1 cellular context compared by ENCODE assay signal in the genomic region with DNA sequence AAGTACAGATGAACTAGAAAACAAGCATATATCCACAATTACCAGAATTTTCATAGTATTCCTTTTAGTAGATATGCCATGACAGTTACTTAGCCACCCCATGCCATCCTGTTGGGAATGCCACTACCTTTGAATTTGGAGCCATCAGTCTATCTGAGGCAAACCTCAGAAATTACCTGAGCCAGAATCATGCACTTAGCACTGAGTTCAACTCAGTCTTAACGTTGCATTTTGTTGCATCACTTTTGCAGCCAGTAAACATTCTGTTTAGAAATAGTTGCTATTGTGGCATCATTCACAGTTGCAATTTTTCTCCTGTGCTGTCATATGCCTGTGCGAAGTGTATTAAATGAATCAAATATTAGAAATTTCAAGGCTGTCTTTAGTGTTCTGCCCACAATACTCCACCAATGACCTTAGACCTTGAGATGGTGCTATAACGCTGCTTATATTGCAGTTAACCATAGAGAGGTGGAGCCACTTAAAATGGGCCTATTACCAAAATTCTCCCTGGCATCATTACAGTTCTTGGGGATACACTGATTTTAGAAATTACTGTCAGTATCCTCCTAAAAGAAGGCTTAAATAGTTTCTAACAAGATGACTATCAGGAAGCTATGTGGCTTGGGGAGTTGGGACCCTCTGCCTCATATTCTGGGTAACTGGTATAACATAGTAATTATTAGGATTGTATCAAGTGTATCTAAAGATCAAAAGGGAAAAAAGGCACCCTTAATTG.
TF ChIP-seq lines count a peak whose summit lies in the region.

No MANE protein-coding gene starts in this region.

TF ChIP-seq in K562, 482 proteins besides CTCF, POLR2A, EP300 and RAD21 (continued from another document and continues in another):
- TF ChIP-seq AFF1 (IDR thresholded peaks at IDR 0.05; ENCODE audit: low read depth in 1 of 2, partially characterized antibody in 2 of 2) (peak in 1 of 2 experiments; percentile 39), NR2C2 (CRISPR knock-in tag; IDR thresholded peaks at IDR 0.05) (no peak), NR2C2 (tag; IDR thresholded peaks at IDR 0.05) (peak; percentile 68; the same call in 1 of the 2 replicates), ID3 (CRISPR knock-in tag; IDR thresholded peaks at IDR 0.05) (no peak), ID3 (tag; IDR thresholded peaks at IDR 0.05) (no peak), HOMEZ (CRISPR knock-in tag; IDR thresholded peaks at IDR 0.05) (no peak), THRAP3 (IDR thresholded peaks at IDR 0.05; ENCODE audit: borderline replicate concordance) (no peak), OTX1 (CRISPR knock-in tag; IDR thresholded peaks at IDR 0.05) (no peak), JUN (IDR thresholded peaks at IDR 0.05; ENCODE audit: borderline replicate concordance, low read depth, low read length) (peak; percentile 61), JUN (CRISPR knock-in tag; IDR thresholded peaks at IDR 0.05; ENCODE audit: borderline replicate concordance) (no peak), ATF7 (IDR thresholded peaks at IDR 0.05) (peak; percentile 91), CEBPG (CRISPR knock-in tag; IDR thresholded peaks at IDR 0.05) (peak; percentile 99), CEBPG (tag; conservative IDR thresholded peaks at IDR 0.05 in 1 of 2, IDR thresholded peaks at IDR 0.05 in 1 of 2) (peak; percentile 98 to 100), ZNF589 (CRISPR knock-in tag; IDR thresholded peaks at IDR 0.05; ENCODE audit: low read depth) (peak; percentile 69; the same call in 1 of the 2 replicates), ZNF3 (CRISPR knock-in tag; IDR thresholded peaks at IDR 0.05) (0 out of 2 replicates have a peak, but pooled peaks have one; percentile 3), SOX6 (IDR thresholded peaks at IDR 0.05) (peak; percentile 55; the same call in 1 of the 2 replicates), DPF2 (IDR thresholded peaks at IDR 0.05) (peak; percentile 38; the same call in 1 of the 2 replicates), ARID1B (IDR thresholded peaks at IDR 0.05) (peak; percentile 30; the same call in 1 of the 2 replicates), JUND (IDR thresholded peaks at IDR 0.05; ENCODE audit: borderline replicate concordance, low read depth, low read length) (peak; percentile 73), JUND (tag; IDR thresholded peaks at IDR 0.05; ENCODE audit: borderline replicate concordance, low read depth, low read length) (no peak; the same call in 2 of the 3 replicates), LCOR (CRISPR knock-in tag; IDR thresholded peaks at IDR 0.05) (no peak), ATF4 (CRISPR knock-in tag; IDR thresholded peaks at IDR 0.05) (peak; percentile 96), DMBX1 (CRISPR knock-in tag; IDR thresholded peaks at IDR 0.05; ENCODE audit: borderline replicate concordance) (peak; percentile 66; the same call in 1 of the 2 replicates), GTF2A2 (tag; IDR thresholded peaks at IDR 0.05) (no peak), ZNF644 (tag; IDR thresholded peaks at IDR 0.05; ENCODE audit: low read depth) (peak; percentile 24; the same call in 1 of the 2 replicates), IRF9 (tag; IDR thresholded peaks at IDR 0.05) (peak; percentile 94), CTBP1 (IDR thresholded peaks at IDR 0.05; ENCODE audit: borderline replicate concordance) (peak; percentile 58), ZEB2 (IDR thresholded peaks at IDR 0.05) (peak; percentile 76), TRIM24 (IDR thresholded peaks at IDR 0.05) (peak; percentile 94), SMARCC2 (IDR thresholded peaks at IDR 0.05; ENCODE audit: low read depth) (peak; percentile 42; the same call in 1 of the 2 replicates), ATF3 (IDR thresholded peaks at IDR 0.05) (peak; percentile 96), ATF3 (CRISPR knock-in tag; conservative IDR thresholded peaks at IDR 0.05) (no peak), MYNN (IDR thresholded peaks at IDR 0.05) (peak; percentile 47; the same call in 1 of the 2 replicates), MYNN (CRISPR knock-in tag; IDR thresholded peaks at IDR 0.05) (no peak), NBN (IDR thresholded peaks at IDR 0.05; ENCODE audit: low read depth) (peak; percentile 18; the same call in 1 of the 2 replicates), SRF (CRISPR knock-in tag; IDR thresholded peaks at IDR 0.05) (no peak), RFX7 (CRISPR knock-in tag; IDR thresholded peaks at IDR 0.05) (no peak), ZFP1 (CRISPR knock-in tag; IDR thresholded peaks at IDR 0.05) (no peak), ZNF124 (CRISPR knock-in tag; IDR thresholded peaks at IDR 0.05) (no peak), L3MBTL2 (IDR thresholded peaks at IDR 0.05) (peak; percentile 51), MNT (conservative IDR thresholded peaks at IDR 0.05) (0 out of 4 replicates have a peak, but pooled peaks of 1 of the 2 experiments have one; percentile 11), NFATC3 (IDR thresholded peaks at IDR 0.05) (0 out of 2 replicates have a peak, but pooled peaks have one; percentile 25)
- TF ChIP-seq, protein P1, sequence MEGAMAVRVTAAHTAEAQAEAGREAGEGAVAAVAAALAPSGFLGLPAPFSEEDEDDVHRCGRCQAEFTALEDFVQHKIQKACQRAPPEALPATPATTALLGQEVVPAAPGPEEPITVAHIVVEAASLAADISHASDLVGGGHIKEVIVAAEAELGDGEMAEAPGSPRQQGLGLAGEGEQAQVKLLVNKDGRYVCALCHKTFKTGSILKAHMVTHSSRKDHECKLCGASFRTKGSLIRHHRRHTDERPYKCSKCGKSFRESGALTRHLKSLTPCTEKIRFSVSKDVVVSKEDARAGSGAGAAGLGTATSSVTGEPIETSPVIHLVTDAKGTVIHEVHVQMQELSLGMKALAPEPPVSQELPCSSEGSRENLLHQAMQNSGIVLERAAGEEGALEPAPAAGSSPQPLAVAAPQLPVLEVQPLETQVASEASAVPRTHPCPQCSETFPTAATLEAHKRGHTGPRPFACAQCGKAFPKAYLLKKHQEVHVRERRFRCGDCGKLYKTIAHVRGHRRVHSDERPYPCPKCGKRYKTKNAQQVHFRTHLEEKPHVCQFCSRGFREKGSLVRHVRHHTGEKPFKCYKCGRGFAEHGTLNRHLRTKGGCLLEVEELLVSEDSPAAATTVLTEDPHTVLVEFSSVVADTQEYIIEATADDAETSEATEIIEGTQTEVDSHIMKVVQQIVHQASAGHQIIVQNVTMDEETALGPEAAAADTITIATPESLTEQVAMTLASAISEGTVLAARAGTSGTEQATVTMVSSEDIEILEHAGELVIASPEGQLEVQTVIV (CRISPR knock-in tag; IDR thresholded peaks at IDR 0.05; ENCODE audit: borderline replicate concordance): peak; percentile 45
- TF ChIP-seq, protein P2, sequence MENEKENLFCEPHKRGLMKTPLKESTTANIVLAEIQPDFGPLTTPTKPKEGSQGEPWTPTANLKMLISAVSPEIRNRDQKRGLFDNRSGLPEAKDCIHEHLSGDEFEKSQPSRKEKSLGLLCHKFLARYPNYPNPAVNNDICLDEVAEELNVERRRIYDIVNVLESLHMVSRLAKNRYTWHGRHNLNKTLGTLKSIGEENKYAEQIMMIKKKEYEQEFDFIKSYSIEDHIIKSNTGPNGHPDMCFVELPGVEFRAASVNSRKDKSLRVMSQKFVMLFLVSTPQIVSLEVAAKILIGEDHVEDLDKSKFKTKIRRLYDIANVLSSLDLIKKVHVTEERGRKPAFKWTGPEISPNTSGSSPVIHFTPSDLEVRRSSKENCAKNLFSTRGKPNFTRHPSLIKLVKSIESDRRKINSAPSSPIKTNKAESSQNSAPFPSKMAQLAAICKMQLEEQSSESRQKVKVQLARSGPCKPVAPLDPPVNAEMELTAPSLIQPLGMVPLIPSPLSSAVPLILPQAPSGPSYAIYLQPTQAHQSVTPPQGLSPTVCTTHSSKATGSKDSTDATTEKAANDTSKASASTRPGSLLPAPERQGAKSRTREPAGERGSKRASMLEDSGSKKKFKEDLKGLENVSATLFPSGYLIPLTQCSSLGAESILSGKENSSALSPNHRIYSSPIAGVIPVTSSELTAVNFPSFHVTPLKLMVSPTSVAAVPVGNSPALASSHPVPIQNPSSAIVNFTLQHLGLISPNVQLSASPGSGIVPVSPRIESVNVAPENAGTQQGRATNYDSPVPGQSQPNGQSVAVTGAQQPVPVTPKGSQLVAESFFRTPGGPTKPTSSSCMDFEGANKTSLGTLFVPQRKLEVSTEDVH (IDR thresholded peaks at IDR 0.05; ENCODE audit: low read depth, partially characterized antibody): peak; percentile 64
- TF ChIP-seq, protein P3, sequence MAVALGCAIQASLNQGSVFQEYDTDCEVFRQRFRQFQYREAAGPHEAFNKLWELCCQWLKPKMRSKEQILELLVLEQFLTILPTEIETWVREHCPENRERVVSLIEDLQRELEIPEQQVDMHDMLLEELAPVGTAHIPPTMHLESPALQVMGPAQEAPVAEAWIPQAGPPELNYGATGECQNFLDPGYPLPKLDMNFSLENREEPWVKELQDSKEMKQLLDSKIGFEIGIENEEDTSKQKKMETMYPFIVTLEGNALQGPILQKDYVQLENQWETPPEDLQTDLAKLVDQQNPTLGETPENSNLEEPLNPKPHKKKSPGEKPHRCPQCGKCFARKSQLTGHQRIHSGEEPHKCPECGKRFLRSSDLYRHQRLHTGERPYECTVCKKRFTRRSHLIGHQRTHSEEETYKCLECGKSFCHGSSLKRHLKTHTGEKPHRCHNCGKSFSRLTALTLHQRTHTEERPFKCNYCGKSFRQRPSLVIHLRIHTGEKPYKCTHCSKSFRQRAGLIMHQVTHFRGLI (CRISPR knock-in tag; IDR thresholded peaks at IDR 0.05): 0 out of 2 replicates have a peak, but pooled peaks have one; percentile 4
